15 cellular contexts compared by ENCODE assay signal in the genomic region with DNA sequence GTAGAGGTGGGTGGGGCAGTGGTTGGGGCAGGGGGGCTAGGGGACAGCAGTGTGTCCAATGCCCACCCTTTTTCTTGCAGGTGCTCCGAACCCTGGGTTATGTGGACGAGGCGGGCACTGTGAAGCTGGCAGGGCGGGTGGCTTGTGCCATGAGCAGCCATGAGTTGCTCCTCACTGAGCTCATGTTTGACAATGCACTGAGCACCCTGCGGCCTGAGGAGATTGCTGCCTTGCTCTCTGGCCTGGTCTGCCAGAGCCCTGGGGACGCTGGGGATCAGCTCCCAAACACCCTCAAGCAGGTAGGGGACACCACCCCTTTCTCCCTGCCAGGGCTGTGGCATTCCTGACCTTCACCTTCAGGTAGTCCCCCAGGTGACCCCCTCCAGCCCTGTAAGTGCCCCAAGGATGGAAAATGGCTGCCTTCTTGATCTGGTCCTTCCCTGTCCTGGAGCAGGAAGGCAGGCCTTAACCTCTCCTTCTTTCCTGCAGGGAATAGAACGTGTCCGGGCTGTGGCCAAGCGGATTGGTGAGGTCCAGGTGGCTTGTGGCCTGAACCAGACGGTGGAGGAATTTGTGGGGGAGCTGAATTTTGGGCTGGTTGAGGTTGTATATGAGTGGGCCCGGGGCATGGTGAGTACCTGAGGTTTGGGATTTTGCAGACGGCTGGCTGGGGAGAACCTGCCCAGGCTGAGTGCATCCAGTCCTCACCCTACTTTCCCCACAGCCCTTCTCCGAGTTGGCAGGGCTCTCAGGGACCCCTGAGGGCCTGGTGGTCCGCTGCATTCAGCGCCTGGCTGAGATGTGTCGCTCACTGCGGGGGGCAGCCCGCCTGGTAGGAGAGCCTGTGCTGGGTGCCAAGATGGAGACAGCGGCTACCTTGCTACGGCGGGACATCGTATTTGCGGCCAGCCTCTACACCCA. TPM values are rescaled to one million over a fixed set of nuclear protein-coding genes. Genes with fewer than 3 reads are reported as not detected.
DNase-seq lines count a peak whose midpoint lies in the region; FAIRE-seq and TF ChIP-seq lines count a peak whose summit lies in the region.
"Had no signal": no experiment of that assay in that cellular context is flagged by ENCODE, and none has a peak within 500 bp of the region (broad histone marks: within the 10 kb centered on the region; RNA-seq: fewer than 3 reads in every experiment).

No MANE protein-coding gene starts in this region.

- TF ChIP-seq RAD21 in H1 (IDR thresholded peaks at IDR 0.05 in 1 of 2, conservative IDR thresholded peaks at IDR 0.05 in 1 of 2; ENCODE audit: low read depth in 2 of 2, low read length in 2 of 2), result no peak

- H3K56ac ChIP-seq in H1 (replicated peaks; ENCODE audit: insufficient read length, low read depth, low read length), result no peak overlapping the region

- H3K4me2 ChIP-seq in H1 (ENCODE audit: insufficient read depth in 1 of 2, low read depth in 2 of 2, low read length in 2 of 2), result no peak overlapping the region

- no peak overlapping the region for H4K91ac ChIP-seq in H1 (replicated peaks; ENCODE audit: insufficient read length, low read length)

- H3K9me3 ChIP-seq in H1 (ENCODE audit: insufficient read depth in 2 of 2, low read depth in 1 of 2, low read length in 1 of 2), result no peaks in the 10 kb centered on the region
- no peaks in the 10 kb centered on the region for H3K9me3 ChIP-seq in HAP-1

- H2BK5ac ChIP-seq in H1 (ENCODE audit: low read depth, low read length), result no peak overlapping the region

- WGBS in H1 (ENCODE audit: extremely low coverage in 1 of 2, insufficient coverage in 1 of 2, insufficient read length in 1 of 2, insufficient replicate concordance in 2 of 2, low coverage in 1 of 2, low lambda C conversion rate in 2 of 2, missing lambda C conversion rate in 1 of 2), 2 experiments, result 93% methylated on average over 22 of the region's 23 CpGs; no CpG with 5 or more reads in 1 of the 2 experiments

- H3K23me2 ChIP-seq in H1 (ENCODE audit: low read depth, low read length), result peaks cover 13% of the 10 kb centered on the region

- peaks cover 4% of the 10 kb centered on the region; the same call in 1 of the 2 replicates for H3K79me1 ChIP-seq in H1 (ENCODE audit: low read depth, low read length)

- H3K36me3 Mint-ChIP-seq in activated CD4-positive, alpha-beta T cell treated with anti-CD3 and anti-CD28 coated beads, Interleukin-2, amount 10 ng/mL, durations not matched to agents 24 days and 14 days (ENCODE audit: low read depth), result peaks cover 54% of the 10 kb centered on the region
- peaks cover 9% of the 10 kb centered on the region for H3K36me3 Mint-ChIP-seq in IgD-negative memory B cell

- H2BK15ac ChIP-seq in H1 (ENCODE audit: low read length), result no peak overlapping the region

- TF ChIP-seq EP300 in H1 (IDR thresholded peaks at IDR 0.05; ENCODE audit: borderline replicate concordance in 1 of 2, low read depth in 2 of 2, low read length in 2 of 2), result no peak

- no peak overlapping the region for H3K9ac ChIP-seq in H1 (replicated peaks in 1 of 4; ENCODE audit: extremely low read depth in 1 of 4, low read depth in 3 of 4, low read length in 3 of 4)

- H2BK12ac ChIP-seq in H1 (ENCODE audit: low read depth, low read length), result no peak overlapping the region

- H3K4ac ChIP-seq in H1 (replicated peaks; ENCODE audit: insufficient read length, low read depth, low read length), result no peak overlapping the region

- peaks cover 38% of the 10 kb centered on the region for H3K4me1 Mint-ChIP-seq in activated CD4-positive, alpha-beta T cell treated with anti-CD3 and anti-CD28 coated beads, Interleukin-2, amount 10 ng/mL, durations not matched to agents 24 days and 14 days
- peaks cover 0 to 23% (median 19%) of the 10 kb centered on the region in 3 donors for H3K4me1 Mint-ChIP-seq in IgD-negative memory B cell

- H3K14ac ChIP-seq in H1 (ENCODE audit: insufficient read length), result no peak overlapping the region

- peaks cover 0 to 3% of the 10 kb centered on the region in 2 experiments for H4K20me1 ChIP-seq in H1 (replicated peaks in 1 of 2; ENCODE audit: control insufficient read depth in 1 of 2, insufficient read depth in 2 of 2, low read length in 2 of 2)

- in situ Hi-C loops in HAP-1 (cut with MboI; ENCODE audit: low sequenced_read_pairs), result loop anchor here (10.0 kb wide), 1 partner anchor 304 kb away; a partner anchor contains a TSS

- peak overlapping the region; percentile 29; the same call in 1 of the 2 replicates for H4K8ac ChIP-seq in H1 (ENCODE audit: extremely low read depth, insufficient read depth, low read length)

- peaks cover 0 to 9% (median 5%) of the 10 kb centered on the region in 4 experiments; a peak in 5 of 7 replicates for H3K4me1 ChIP-seq in H1 (replicated peaks in 1 of 4; ENCODE audit: control insufficient read depth in 3 of 4, insufficient read depth in 4 of 4, low read length in 3 of 4)
- H3K4me1 ChIP-seq in HAP-1, result peaks cover 12% of the 10 kb centered on the region

- CTCF ChIA-PET in H1 (lab: Charles Lee; ENCODE audit: partially characterized antibody), result interaction anchor here (0.6 to 10.2 kb wide), 4 partner anchors 9 to 373 kb away, joined by 3 to 84 read pairs (median 4); a partner anchor contains a TSS

- H3K9me3 Mint-ChIP-seq in activated CD4-positive, alpha-beta T cell treated with anti-CD3 and anti-CD28 coated beads, Interleukin-2, amount 10 ng/mL, durations not matched to agents 24 days and 14 days, result no peaks in the 10 kb centered on the region
- no peaks in the 10 kb centered on the region for H3K9me3 Mint-ChIP-seq in IgD-negative memory B cell

- no peak overlapping the region for H3K18ac ChIP-seq in H1 (ENCODE audit: extremely low read depth, low read length)

- no peak overlapping the region for H2AFZ ChIP-seq in H1 (ENCODE audit: low read length)

- H3K23ac ChIP-seq in H1 (ENCODE audit: insufficient read length), result no peak overlapping the region

- POLR2A ChIA-PET in H1 (lab: Charles Lee; ENCODE audit: partially characterized antibody), result interaction anchor here (0.6 to 15.3 kb wide), 5 partner anchors 14 to 220 kb away, joined by 3 to 279 read pairs (median 3); a partner anchor contains a TSS

- no peak overlapping the region for H2AK5ac ChIP-seq in H1 (ENCODE audit: low read depth, low read length)

- DNase-seq in activated CD4-positive, alpha-beta T cell treated with anti-CD3 and anti-CD28 coated beads, Interleukin-2, amount 10 ng/mL, durations not matched to agents 24 days and 14 days, result no peak
- no peak for DNase-seq in activated CD4-positive, alpha-beta T cell treated with anti-CD3 and anti-CD28 coated beads for 1 hour
- DNase-seq in H1 (ENCODE audit: low read depth in 1 of 2, low spot score in 2 of 2) (no peak), posterior vena cava (ENCODE audit: low spot score) (peak; percentile 78), NCI-H510A treated with DMSO at 0.1 percent for 48 hours (lab: John Stamatoyannopoulos, UW) (no peak), HAP-1 (ENCODE audit: low spot score in 2 of 2) (no peak), cortex of kidney (lab: John Stamatoyannopoulos, UW) (no peak)
- DNase-seq: activated CD8-positive, alpha-beta memory T cell treated with anti-CD3 and anti-CD28 coated beads, Interleukin-2, amount 50 U/mL, for 4 hours; amniotic stem cell; KBM-7; NCI-H1417 treated with DMSO at 0.1 percent for 48 hours had no signal

- no peaks in the 10 kb centered on the region; a peak in 1 of 7 replicates for H3K27me3 ChIP-seq in H1 (replicated peaks in 1 of 4; ENCODE audit: control insufficient read depth in 3 of 4, extremely low read depth in 1 of 4, insufficient read depth in 3 of 4, low read length in 3 of 4)
- no peaks in the 10 kb centered on the region for H3K27me3 ChIP-seq in HAP-1 (ENCODE audit: low read depth)

- peaks cover 2% of the 10 kb centered on the region for H3K27me3 Mint-ChIP-seq in activated CD4-positive, alpha-beta T cell treated with anti-CD3 and anti-CD28 coated beads, Interleukin-2, amount 10 ng/mL, durations not matched to agents 24 days and 14 days
- peaks cover 2% of the 10 kb centered on the region for H3K27me3 Mint-ChIP-seq in IgD-negative memory B cell

- no peak for TF ChIP-seq CTCF in H1 (IDR thresholded peaks at IDR 0.05; ENCODE audit: control extremely low read depth in 1 of 3, insufficient read depth in 1 of 3, low read depth in 1 of 3, low read length in 3 of 3)

- intact Hi-C loops in activated CD4-positive, alpha-beta T cell treated with anti-CD3 and anti-CD28 coated beads, Interleukin-2, amount 10 ng/mL, durations not matched to agents 24 days and 14 days (cut with micrococcal nuclease), result no loop called here
- intact Hi-C loops in posterior vena cava (cut with DNase I), result no loop called here

- H4K5ac ChIP-seq in H1 (ENCODE audit: insufficient read length, low read depth, low read length), result no peak overlapping the region

- H3K27ac Mint-ChIP-seq in activated CD4-positive, alpha-beta T cell treated with anti-CD3 and anti-CD28 coated beads, Interleukin-2, amount 10 ng/mL, durations not matched to agents 24 days and 14 days, result peak overlapping the region; percentile 59
- H3K27ac Mint-ChIP-seq in IgD-negative memory B cell, result peak overlapping the region in 2 of 3 donors; percentile 43 to 100

- TF ChIP-seq POLR2A in H1 (IDR thresholded peaks at IDR 0.05; ENCODE audit: control extremely low read depth in 1 of 2, low read depth in 2 of 2, low read length in 2 of 2), result no peak

- H2BK20ac ChIP-seq in H1 (ENCODE audit: low read length), result no peak overlapping the region

- H3K36me3 ChIP-seq in H1 (ENCODE audit: control insufficient read depth in 2 of 4, insufficient read depth in 4 of 4, low read length in 3 of 4) (peaks cover 13 to 44% (median 34%) of the 10 kb centered on the region in 4 experiments), HAP-1 (replicated peaks) (peaks cover 58% of the 10 kb centered on the region)

- H2BK120ac ChIP-seq in H1 (replicated peaks; ENCODE audit: low read depth, low read length), result no peak overlapping the region

- H3K27ac ChIP-seq in H1 (ENCODE audit: low read depth, low read length), result no peak overlapping the region
- H3K27ac ChIP-seq: VCaP had no signal

- no peak for FAIRE-seq in H1 (lab: Jason Lieb, UNC)
- FAIRE-seq: A204.1 had no signal

- H3K79me2 ChIP-seq in H1 (ENCODE audit: control insufficient read depth in 1 of 2, insufficient read depth in 2 of 2, low read length in 2 of 2), result peaks cover 0 to 11% of the 10 kb centered on the region in 2 experiments; a peak in 1 of 4 replicates

- no peak overlapping the region for H3K4me3 Mint-ChIP-seq in activated CD4-positive, alpha-beta T cell treated with anti-CD3 and anti-CD28 coated beads, Interleukin-2, amount 10 ng/mL, durations not matched to agents 24 days and 14 days
- peak overlapping the region in 3 of 4 donors; percentile 17 to 98 (median 88) for H3K4me3 Mint-ChIP-seq in IgD-negative memory B cell

- no peak overlapping the region for H3K4me3 ChIP-seq in H1 (ENCODE audit: extremely low read depth in 1 of 4, insufficient read depth in 2 of 4, low read depth in 3 of 4, low read length in 4 of 4)
- H3K4me3 ChIP-seq in HAP-1, result no peak overlapping the region

RNA-seq across cellular contexts. Expression of a gene that starts 2.9 kb away (rescaled TPM):
- 13.2 and 14.1 TPM in 2 replicates for total RNA-seq in activated CD4-positive, alpha-beta T cell treated with anti-CD3 and anti-CD28 coated beads, Interleukin-2, amount 10 ng/mL, durations not matched to agents 24 days and 14 days
- polyA plus RNA-seq in IgD-negative memory B cell (16.2 TPM), H1 (2011; rRNA removed) (23.9 and 30.5 TPM in 2 replicates)
- 14.7 and 16.2 TPM in 2 replicates for total RNA-seq in H1 (2021; fragmentation: NEBNext Ultra II Directional; extraction: Animal tissue kit (Norgen Biotek cat#: 25700))
- 19.7 TPM for polyA plus RNA-seq in H1 (2011; cell fraction: cytosol; rRNA removed)
- 65.0 TPM for polyA plus RNA-seq in H1 (2011; cell fraction: nucleus; rRNA removed)
- polyA plus RNA-seq in H1 (2012, experiment 1 of 2), result 13.4 to 21.7 TPM (median 20.0 TPM) in 4 replicates
- polyA plus RNA-seq in H1 (2012, experiment 2 of 2), result 17.5 TPM
- polyA plus RNA-seq in H1 (2013, experiment 1 of 2), result 15.5 TPM
- polyA plus RNA-seq in H1 (2013, experiment 2 of 2), result 11.5 TPM
- 9.3 and 15.0 TPM in 2 replicates for polyA minus RNA-seq in H1 (2011; rRNA and poly(A)+ RNA removed)
- 11.2 TPM for polyA minus RNA-seq in H1 (2011; cell fraction: cytosol; rRNA and poly(A)+ RNA removed)
- 19.5 TPM for polyA minus RNA-seq in H1 (2011; cell fraction: nucleus; rRNA and poly(A)+ RNA removed)
- 10 to 100 TPM; 14.5 to 15.5 TPM for total RNA-seq in posterior vena cava

RNA-seq across cellular contexts. Expression of a gene that starts 10.1 kb away (rescaled TPM):
- 92.8 and 93.7 TPM in 2 replicates for total RNA-seq in activated CD4-positive, alpha-beta T cell treated with anti-CD3 and anti-CD28 coated beads, Interleukin-2, amount 10 ng/mL, durations not matched to agents 24 days and 14 days
- polyA plus RNA-seq in IgD-negative memory B cell (12.7 TPM), H1 (2011; rRNA removed) (42.1 and 70.5 TPM in 2 replicates)
- 59.7 and 68.5 TPM in 2 replicates for total RNA-seq in H1 (2021; fragmentation: NEBNext Ultra II Directional; extraction: Animal tissue kit (Norgen Biotek cat#: 25700))
- 43.0 TPM for polyA plus RNA-seq in H1 (2011; cell fraction: cytosol; rRNA removed)
- polyA plus RNA-seq in H1 (2011; cell fraction: nucleus; rRNA removed), result 225 TPM
- 38.3 to 64.6 TPM (median 60.5 TPM) in 4 replicates for polyA plus RNA-seq in H1 (2012, experiment 1 of 2)
- polyA plus RNA-seq in H1 (2012, experiment 2 of 2), result 48.8 TPM
- polyA plus RNA-seq in H1 (2013, experiment 1 of 2), result 23.9 TPM
- 21.1 TPM for polyA plus RNA-seq in H1 (2013, experiment 2 of 2)
- 97.1 and 101 TPM in 2 replicates for polyA minus RNA-seq in H1 (2011; rRNA and poly(A)+ RNA removed)
- polyA minus RNA-seq in H1 (2011; cell fraction: cytosol; rRNA and poly(A)+ RNA removed), result 32.1 TPM
- polyA minus RNA-seq in H1 (2011; cell fraction: nucleus; rRNA and poly(A)+ RNA removed), result 84.9 TPM
- 10 to 100 TPM; 41.6 to 42.9 TPM for total RNA-seq in posterior vena cava

RNA-seq across cellular contexts. Expression of a gene that starts 10.3 kb away (rescaled TPM):
- total RNA-seq in activated CD4-positive, alpha-beta T cell treated with anti-CD3 and anti-CD28 coated beads, Interleukin-2, amount 10 ng/mL, durations not matched to agents 24 days and 14 days, result 85.8 and 88.5 TPM in 2 replicates
- 51.3 TPM for polyA plus RNA-seq in IgD-negative memory B cell
- 71.1 and 71.5 TPM in 2 replicates for total RNA-seq in H1 (2021; fragmentation: NEBNext Ultra II Directional; extraction: Animal tissue kit (Norgen Biotek cat#: 25700))
- 49.2 and 52.3 TPM in 2 replicates for polyA plus RNA-seq in H1 (2011; rRNA removed)
- 83.7 TPM for polyA plus RNA-seq in H1 (2011; cell fraction: cytosol; rRNA removed)
- polyA plus RNA-seq in H1 (2011; cell fraction: nucleus; rRNA removed), result 55.9 TPM
- 64.8 to 102 TPM (median 90.9 TPM) in 4 replicates for polyA plus RNA-seq in H1 (2012, experiment 1 of 2)
- 67.8 TPM for polyA plus RNA-seq in H1 (2012, experiment 2 of 2)
- 56.9 TPM for polyA plus RNA-seq in H1 (2013, experiment 1 of 2)
- polyA plus RNA-seq in H1 (2013, experiment 2 of 2), result 54.5 TPM
- 32.1 and 32.6 TPM in 2 replicates for polyA minus RNA-seq in H1 (2011; rRNA and poly(A)+ RNA removed)
- polyA minus RNA-seq in H1 (2011; cell fraction: cytosol; rRNA and poly(A)+ RNA removed), result 31.0 TPM
- 23.2 TPM for polyA minus RNA-seq in H1 (2011; cell fraction: nucleus; rRNA and poly(A)+ RNA removed)
- 10 to 100 TPM; 41.6 to 52.0 TPM for total RNA-seq in posterior vena cava

RNA-seq across cellular contexts. Expression of a gene that starts 12.8 kb away (rescaled TPM):
- total RNA-seq in activated CD4-positive, alpha-beta T cell treated with anti-CD3 and anti-CD28 coated beads, Interleukin-2, amount 10 ng/mL, durations not matched to agents 24 days and 14 days, result 2.7 and 3.3 TPM in 2 replicates
- polyA plus RNA-seq in IgD-negative memory B cell (0.23 TPM), H1 (2011; rRNA removed) (0.62 and 1.7 TPM in 2 replicates)
- total RNA-seq in H1 (2021; fragmentation: NEBNext Ultra II Directional; extraction: Animal tissue kit (Norgen Biotek cat#: 25700)), result 0.48 and 2.4 TPM in 2 replicates
- 1.4 TPM for polyA plus RNA-seq in H1 (2011; cell fraction: cytosol; rRNA removed)
- polyA plus RNA-seq in H1 (2011; cell fraction: nucleus; rRNA removed), result 9.6 TPM
- polyA plus RNA-seq in H1 (2012, experiment 1 of 2), result 0.80 to 1.9 TPM (median 1.3 TPM) in 4 replicates
- polyA plus RNA-seq in H1 (2012, experiment 2 of 2), result 0.87 TPM
- 0.47 TPM for polyA plus RNA-seq in H1 (2013, experiment 1 of 2)
- polyA plus RNA-seq in H1 (2013, experiment 2 of 2), result 0.40 TPM
- polyA minus RNA-seq in H1 (2011; rRNA and poly(A)+ RNA removed), result 0.85 and 2.5 TPM in 2 replicates
- not detected for polyA minus RNA-seq in H1 (2011; cell fraction: cytosol; rRNA and poly(A)+ RNA removed)
- polyA minus RNA-seq in H1 (2011; cell fraction: nucleus; rRNA and poly(A)+ RNA removed), result 5.8 TPM
- 10 to 100 TPM; 27.5 to 51.7 TPM for total RNA-seq in posterior vena cava

RNA-seq across cellular contexts. Expression of a gene that starts 23.2 kb away (rescaled TPM):
- 0.17 TPM in 1 of 2 replicates, not detected in the other for total RNA-seq in activated CD4-positive, alpha-beta T cell treated with anti-CD3 and anti-CD28 coated beads, Interleukin-2, amount 10 ng/mL, durations not matched to agents 24 days and 14 days
- not detected for polyA plus RNA-seq in IgD-negative memory B cell
- not detected in 2 replicates for total RNA-seq in H1 (2021; fragmentation: NEBNext Ultra II Directional; extraction: Animal tissue kit (Norgen Biotek cat#: 25700))
- polyA plus RNA-seq in H1 (2011; rRNA removed), result 0.09 and 0.20 TPM in 2 replicates
- polyA plus RNA-seq in H1 (2011; cell fraction: cytosol; rRNA removed), result 0.94 TPM
- 1.1 TPM for polyA plus RNA-seq in H1 (2011; cell fraction: nucleus; rRNA removed)
- 0.13 to 0.36 TPM (median 0.30 TPM) in 4 replicates for polyA plus RNA-seq in H1 (2012, experiment 1 of 2)
- 0.54 TPM for polyA plus RNA-seq in H1 (2012, experiment 2 of 2)
- 0.14 TPM for polyA plus RNA-seq in H1 (2013, experiment 1 of 2)
- polyA plus RNA-seq in H1 (2013, experiment 2 of 2), result not detected
- 0.66 TPM in 1 of 2 replicates, not detected in the other for polyA minus RNA-seq in H1 (2011; rRNA and poly(A)+ RNA removed)
- 1.8 TPM for polyA minus RNA-seq in H1 (2011; cell fraction: cytosol; rRNA and poly(A)+ RNA removed)
- polyA minus RNA-seq in H1 (2011; cell fraction: nucleus; rRNA and poly(A)+ RNA removed), result 2.4 TPM
- 10 to 100 TPM; 35.8 to 83.3 TPM for total RNA-seq in posterior vena cava
- total RNA-seq: G401 had no signal
